8 cellular contexts compared by ENCODE assay signal in the genomic region with DNA sequence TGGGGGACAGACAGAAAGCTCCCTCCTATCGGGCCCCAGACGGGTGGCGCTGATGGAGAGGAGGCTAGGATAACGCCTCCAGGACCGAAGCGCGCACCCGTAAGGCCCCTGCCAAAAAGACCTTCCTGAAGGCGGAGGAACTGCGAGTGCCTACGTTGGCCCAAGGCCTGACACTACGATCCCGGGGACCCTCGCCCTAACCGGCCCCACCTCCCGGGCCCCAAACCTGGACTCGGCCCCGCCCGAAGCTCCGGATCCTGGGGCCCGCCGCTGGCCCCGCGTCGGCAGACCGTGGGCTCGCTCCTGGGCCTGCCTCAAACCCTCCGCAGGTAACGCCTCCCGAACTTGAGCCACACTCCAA. TPM values are rescaled to one million over a fixed set of nuclear protein-coding genes. Genes with fewer than 3 reads are reported as not detected.
DNase-seq lines count a peak whose midpoint lies in the region; ATAC-seq and TF ChIP-seq lines count a peak whose summit lies in the region.
"Not testable (repeated sequence)": the region's sequence is repeated elsewhere in the genome, so short reads cannot be mapped to it uniquely, and the experiment has no call there.

No MANE protein-coding gene starts in this region.

- BruUV-seq in A673 (replicated peaks; lab: Mats Ljungman, UMichigan): not testable (repeated sequence)

- 0 to 1% methylated on average over 30 of the region's 30 CpGs for WGBS in sigmoid colon, 2 donors

- CTCF ChIA-PET in A673 (lab: Charles Lee): interaction anchor here (0.7 kb wide), 1 partner anchor 149 kb away, joined by 3 read pairs; no protein-coding TSS in a partner anchor

- H3K27me3 ChIP-seq in A673 (replicated peaks; ENCODE audit: insufficient read depth, low read depth, low read length, poor library complexity); OCI-LY1 (ENCODE audit: insufficient read depth, low read length); cardiac muscle cell; sigmoid colon: not testable (repeated sequence)

- H4K20me1 ChIP-seq in OCI-LY1 (ENCODE audit: insufficient read depth, low read length): not testable (repeated sequence)

- H3F3A ChIP-seq in OCI-LY1 (ENCODE audit: insufficient read depth, low read length): not testable (repeated sequence)

- intact Hi-C loops in A673 (cut with micrococcal nuclease; ENCODE audit: unreplicated experiment): loop anchor here (10.0 kb wide), 1 partner anchor 559 kb away; a partner anchor contains a TSS
- intact Hi-C loops in sigmoid colon (cut with DNase I): not testable (repeated sequence)

- H3K27ac ChIP-seq in A673 (ENCODE audit: low read depth, low read length, poor library complexity, severe bottlenecking) (peak overlapping the region; percentile 50), cardiac muscle cell (peak overlapping the region; percentile 61), sigmoid colon (peak overlapping the region; percentile 89 to 95 (median 91))
- H3K27ac ChIP-seq in OCI-LY1 (ENCODE audit: low read depth, low read length, poor library complexity, severe bottlenecking): not testable (repeated sequence)

- H3K4me1 ChIP-seq in A673 (ENCODE audit: insufficient read depth, low read length, poor library complexity, severe bottlenecking); cardiac muscle cell (ENCODE audit: low read depth): not testable (repeated sequence)
- peaks cover 13% of the 10 kb centered on the region for H3K4me1 ChIP-seq in OCI-LY1 (ENCODE audit: insufficient read depth, low read length, severe bottlenecking)
- H3K4me1 ChIP-seq in sigmoid colon: peaks cover 0 to 18% (median 10%) of the 10 kb centered on the region in 4 donors

- POLR2A ChIA-PET in A673 (lab: Charles Lee; ENCODE audit: low non-redundant PET): not testable (repeated sequence)

- not testable (repeated sequence) for TF ChIP-seq CTCF in A673 (conservative IDR thresholded peaks at IDR 0.05; ENCODE audit: low read depth, low read length); GM12875 (IDR thresholded peaks at IDR 0.05; ENCODE audit: borderline replicate concordance, insufficient read depth, low read depth, low read length); OCI-LY1 (IDR thresholded peaks at IDR 0.05; ENCODE audit: low read length); choroid plexus epithelial cell (conservative IDR thresholded peaks at IDR 0.05; ENCODE audit: low read depth, low read length); cardiac muscle cell (IDR thresholded peaks at IDR 0.05; ENCODE audit: low read depth, low read length); mesothelial cell of epicardium (IDR thresholded peaks at IDR 0.05; ENCODE audit: unreplicated experiment); sigmoid colon (IDR thresholded peaks at IDR 0.05)

- peaks cover 20% of the 10 kb centered on the region for H3K4me1 Mint-ChIP-seq in activated T-cell treated with anti-CD3 and anti-CD28 coated beads, Interleukin-2, amount 50 U/mL, for 4 hours (ENCODE audit: low read depth)
- peaks cover 17% of the 10 kb centered on the region for H3K4me1 Mint-ChIP-seq in mesothelial cell of epicardium

- not testable (repeated sequence) for TF ChIP-seq EP300 in sigmoid colon (IDR thresholded peaks at IDR 0.05)

- H3K9ac ChIP-seq in OCI-LY1 (ENCODE audit: low read length): peak overlapping the region; percentile 60

- not testable (repeated sequence) for ATAC-seq in activated T-cell treated with anti-CD3 and anti-CD28 coated beads, Interleukin-2, amount 50 U/mL, for 4 hours

- not testable (repeated sequence) for H3K36me3 ChIP-seq in A673 (ENCODE audit: insufficient read depth, low read length, poor library complexity, severe bottlenecking); OCI-LY1 (ENCODE audit: insufficient read depth, low read length); cardiac muscle cell; sigmoid colon

- H3K27ac Mint-ChIP-seq in mesothelial cell of epicardium: peak overlapping the region; percentile 92

- not testable (repeated sequence) for H3K36me3 Mint-ChIP-seq in activated T-cell treated with anti-CD3 and anti-CD28 coated beads, Interleukin-2, amount 50 U/mL, for 4 hours (ENCODE audit: insufficient read depth); mesothelial cell of epicardium

- H3K4me3 ChIP-seq in A673 (ENCODE audit: low read depth, low read length, poor library complexity, severe bottlenecking): peak overlapping the region; percentile 65
- peak overlapping the region; percentile 54 for H3K4me3 ChIP-seq in GM12875 (ENCODE audit: low read depth, low read length)
- H3K4me3 ChIP-seq in OCI-LY1 (ENCODE audit: low read depth, low read length, poor library complexity, severe bottlenecking): peak overlapping the region; percentile 69
- H3K4me3 ChIP-seq in choroid plexus epithelial cell (ENCODE audit: low read depth, low read length): peak overlapping the region; percentile 66
- H3K4me3 ChIP-seq in cardiac muscle cell: peak overlapping the region; percentile 51
- peak overlapping the region; percentile 53 to 95 (median 79) for H3K4me3 ChIP-seq in sigmoid colon

- not testable (repeated sequence) for H3K79me2 ChIP-seq in OCI-LY1 (ENCODE audit: insufficient read depth, low read length)

- H2AFZ ChIP-seq in OCI-LY1 (ENCODE audit: low read length): not testable (repeated sequence)

- not testable (repeated sequence) for H3K9me3 Mint-ChIP-seq in activated T-cell treated with anti-CD3 and anti-CD28 coated beads, Interleukin-2, amount 50 U/mL, for 4 hours; mesothelial cell of epicardium

- H3K4me3 Mint-ChIP-seq in activated T-cell treated with anti-CD3 and anti-CD28 coated beads, Interleukin-2, amount 50 U/mL, for 4 hours: peak overlapping the region; percentile 83
- peak overlapping the region; percentile 81 for H3K4me3 Mint-ChIP-seq in mesothelial cell of epicardium

- peak overlapping the region; percentile 80 for H3K4me2 ChIP-seq in OCI-LY1 (ENCODE audit: low read length)

- not testable (repeated sequence) for TF ChIP-seq POLR2A in sigmoid colon (IDR thresholded peaks at IDR 0.05)

- not testable (repeated sequence) for H3K9me3 ChIP-seq in A673 (ENCODE audit: low read depth, low read length, poor library complexity, severe bottlenecking); OCI-LY1 (ENCODE audit: low read length); cardiac muscle cell (ENCODE audit: low read depth); sigmoid colon

- H3K9me2 ChIP-seq in OCI-LY1 (ENCODE audit: low read depth, low read length): not testable (repeated sequence)

- H3K27me3 Mint-ChIP-seq in activated T-cell treated with anti-CD3 and anti-CD28 coated beads, Interleukin-2, amount 50 U/mL, for 4 hours (ENCODE audit: low read depth); mesothelial cell of epicardium (ENCODE audit: low read depth): not testable (repeated sequence)

- DNase-seq in A673 (ENCODE audit: low spot score) (peak; percentile 23), choroid plexus epithelial cell (ENCODE audit: low read depth) (peak; percentile 20), cardiac muscle cell (ENCODE audit: low read depth in 1 of 2, low spot score in 1 of 2) (peak; percentile 38 to 54)
- DNase-seq in activated T-cell treated with anti-CD3 and anti-CD28 coated beads, Interleukin-2, amount 50 U/mL, for 4 hours; mesothelial cell of epicardium (ENCODE audit: low spot score in 2 of 2, unreplicated experiment in 2 of 2); sigmoid colon: not testable (repeated sequence)

RNA-seq across cellular contexts. Expression of a gene that starts 53.6 kb away (rescaled TPM):
- not detected in 2 replicates for total RNA-seq in A673 (2021)
- not detected for total RNA-seq in activated T-cell treated with anti-CD3 and anti-CD28 coated beads, Interleukin-2, amount 50 U/mL, for 4 hours
- not detected in 2 replicates for total RNA-seq in cardiac muscle cell
- polyA plus RNA-seq in cardiac muscle cell: not detected in 2 replicates
- not detected in 3 replicates for total RNA-seq in mesothelial cell of epicardium
- 1 to 10 TPM in 1 of 4 donors, not detected in 3; 1.1 TPM for total RNA-seq in sigmoid colon
- polyA plus RNA-seq in sigmoid colon: under 1 TPM in 1 of 3 donors, not detected in 2; 0.06 TPM
